8 cellular contexts compared by ENCODE assay signal in genomic region chr6:143513410-143513809, GRCh38. TPM values are rescaled to one million over a fixed set of nuclear protein-coding genes. Genes with fewer than 3 reads are reported as not detected.
A peak's percentile ranks its signal among the peaks of the same experiment; 100 is the strongest.
DNase-seq lines count a peak whose midpoint lies in the region; ATAC-seq lines count a peak whose summit lies in the region.

No MANE protein-coding gene starts in this region.

- CTCF ChIA-PET in CD8-positive, alpha-beta memory T cell (lab: Charles Lee) = interaction anchor here (0.7 to 2.1 kb wide), 19 partner anchors 8 to 331 kb away, joined by 3 to 9 read pairs (median 3); partner anchors contain the start of gene LTV1

- peaks cover 29 to 51% (median 44%) of the 10 kb centered on the region in 3 donors for H3K4me1 Mint-ChIP-seq in CD8-positive, alpha-beta memory T cell
- H3K4me1 Mint-ChIP-seq in activated naive CD8-positive, alpha-beta T cell (ENCODE audit: low read depth) = peaks cover 15% of the 10 kb centered on the region
- H3K4me1 Mint-ChIP-seq in naive B cell = peaks cover 20 to 39% (median 36%) of the 10 kb centered on the region in 3 donors

- H3K4me1 ChIP-seq in CD8-positive, alpha-beta memory T cell (ENCODE audit: insufficient read depth, low read length) = peaks cover 5% of the 10 kb centered on the region

- H3K9me3 ChIP-seq in CD8-positive, alpha-beta memory T cell (ENCODE audit: low read length) = no peaks in the 10 kb centered on the region

- no peaks in the 10 kb centered on the region for H3K27me3 ChIP-seq in CD8-positive, alpha-beta memory T cell (ENCODE audit: insufficient read depth, low read length, poor library complexity, severe bottlenecking)

- peak overlapping the region in 3 of 8 donors; percentile 60 to 91 (median 75) for H3K27ac Mint-ChIP-seq in CD8-positive, alpha-beta memory T cell
- H3K27ac Mint-ChIP-seq in activated naive CD8-positive, alpha-beta T cell = peak overlapping the region; percentile 82
- H3K27ac Mint-ChIP-seq in naive B cell = peak overlapping the region in 2 of 6 donors; percentile 9 to 23

- H3K36me3 ChIP-seq in CD8-positive, alpha-beta memory T cell (ENCODE audit: insufficient read depth, low read length) = no peaks in the 10 kb centered on the region

- H3K4me3 Mint-ChIP-seq in CD8-positive, alpha-beta memory T cell = peak overlapping the region; percentile 35 to 82 (median 70)
- H3K4me3 Mint-ChIP-seq in activated naive CD8-positive, alpha-beta T cell = peak overlapping the region; percentile 66
- peak overlapping the region in 6 of 8 donors; percentile 33 to 86 (median 78) for H3K4me3 Mint-ChIP-seq in naive B cell

- H3K4me3 ChIP-seq in CD8-positive, alpha-beta memory T cell (ENCODE audit: low read length) = no peak overlapping the region

- H3K9me3 Mint-ChIP-seq in CD8-positive, alpha-beta memory T cell = no peaks in the 10 kb centered on the region
- H3K9me3 Mint-ChIP-seq in activated naive CD8-positive, alpha-beta T cell (ENCODE audit: low read depth) = no peaks in the 10 kb centered on the region
- no peaks in the 10 kb centered on the region for H3K9me3 Mint-ChIP-seq in naive B cell

- H3K27me3 Mint-ChIP-seq in CD8-positive, alpha-beta memory T cell = no peaks in the 10 kb centered on the region
- no peaks in the 10 kb centered on the region for H3K27me3 Mint-ChIP-seq in activated naive CD8-positive, alpha-beta T cell
- no peaks in the 10 kb centered on the region for H3K27me3 Mint-ChIP-seq in naive B cell

- H3K27ac ChIP-seq in CD8-positive, alpha-beta memory T cell (ENCODE audit: low read depth, low read length) = no peak overlapping the region

- ATAC-seq in GM21723 (IDR thresholded peaks at IDR 0.05; ENCODE audit: unreplicated experiment) = peak; percentile 30
- ATAC-seq in naive B cell (ENCODE audit: low read depth in 2 of 2) = peak; percentile 26 to 27

- H3K36me3 Mint-ChIP-seq in CD8-positive, alpha-beta memory T cell = peaks cover 0 to 5% (median 0%) of the 10 kb centered on the region in 3 donors
- H3K36me3 Mint-ChIP-seq in activated naive CD8-positive, alpha-beta T cell = peaks cover 2% of the 10 kb centered on the region
- H3K36me3 Mint-ChIP-seq in naive B cell = no peaks in the 10 kb centered on the region

- peak in 4 of 5 donors; percentile 21 to 59 (median 29) for DNase-seq in CD8-positive, alpha-beta memory T cell
- peak; percentile 91 for DNase-seq in NCI-H774 (lab: John Stamatoyannopoulos, UW)
- no peak for DNase-seq in naive B cell
- no peak for DNase-seq in amniotic stem cell (lab: John Stamatoyannopoulos, UW)
- DNase-seq in DMS79 treated with DMSO at 0.1 percent for 48 hours (lab: John Stamatoyannopoulos, UW) = no peak
- no peak for DNase-seq in foreskin melanocyte

- POLR2A ChIA-PET in CD8-positive, alpha-beta memory T cell (lab: Charles Lee) = interaction anchor here (1.1 kb wide), 1 partner anchor 63 kb away, joined by 5 read pairs; the partner anchor contains the start of genes ADAT2 and PEX3

RNA-seq across cellular contexts. Expression of gene FUCA2, which starts 1.9 kb away (rescaled TPM):
- total RNA-seq in CD8-positive, alpha-beta memory T cell = 10 to 100 TPM; 12.3 to 13.2 TPM
- polyA plus RNA-seq in CD8-positive, alpha-beta memory T cell = 14.2 TPM
- polyA plus RNA-seq in naive B cell (ENCODE audit: low read depth in 6 of 6) = 10 to 100 TPM in 5 of 6 donors, 1 to 10 TPM in 1; 9.0 to 17.5 (median 11.2) TPM

Comparison
In these comparisons a context has a peak if more than half of its experiments do, and no peak if none do; other contexts are left out.
1. DNase-seq: peak in CD8-positive, alpha-beta memory T cell (4 of 5) and NCI-H774 (single experiment); none in naive B cell (single experiment), amniotic stem cell (single experiment), DMS79 treated with DMSO at 0.1 percent for 48 hours (single experiment) and foreskin melanocyte (single experiment).
2. Peak in every context shown above with its lines, with median percentiles within 50 percentile points of each other: H3K4me3 Mint-ChIP-seq.